ENCODE assay signal across 12 cellular contexts in genomic region chr9:121447341-121447834, GRCh38. TPM values are rescaled to one million over a fixed set of nuclear protein-coding genes. Genes with fewer than 3 reads are reported as not detected.
DNase-seq lines count a peak whose midpoint lies in the region; ATAC-seq and TF ChIP-seq lines count a peak whose summit lies in the region.
"Had no signal": no experiment of that assay in that cellular context is flagged by ENCODE, and none has a peak within 500 bp of the region (broad histone marks: within the 10 kb centered on the region; RNA-seq: fewer than 3 reads in every experiment).

No MANE protein-coding gene starts in this region.

- CTCF ChIA-PET in AG04450 (lab: Charles Lee) = interaction anchor here (1.0 kb wide), 1 partner anchor 16 kb away, joined by 7 read pairs; no protein-coding TSS in a partner anchor

- no peak for TF ChIP-seq CTCF in AG04450 (IDR thresholded peaks at IDR 0.05; ENCODE audit: low read depth, low read length)

- no peaks in the 10 kb centered on the region for H3K36me3 ChIP-seq in SK-N-MC (ENCODE audit: insufficient read depth, low read length)

- peaks cover 71% of the 10 kb centered on the region for H3K27me3 ChIP-seq in AG04450 (ENCODE audit: control insufficient read depth, insufficient read depth, low read length)
- H3K27me3 ChIP-seq: neutrophil had no signal

- H3K9me3 ChIP-seq in AG04450 (ENCODE audit: control insufficient read depth, insufficient read depth, low read length) = no peaks in the 10 kb centered on the region; the same call in 1 of the 2 replicates
- H3K9me3 ChIP-seq in SK-N-MC (ENCODE audit: low read depth, low read length) = no peaks in the 10 kb centered on the region
- H3K9me3 ChIP-seq: neutrophil had no signal

- H3K27ac ChIP-seq in AG04450 (ENCODE audit: low read depth, low read length) (no peak overlapping the region), SK-N-MC (no peak overlapping the region)
- H3K27ac ChIP-seq: neutrophil had no signal

- H3K4me3 ChIP-seq in AG04450 (ENCODE audit: low read depth, low read length) = no peak overlapping the region
- no peak overlapping the region for H3K4me3 ChIP-seq in SK-N-MC

- DNase-seq in AG04450 (ENCODE audit: low read depth, low spot score) (peak; percentile 57), H4 (ENCODE audit: low spot score) (peak; percentile 57), SK-N-MC (ENCODE audit: low read depth, low spot score) (peak; percentile 53), foreskin melanocyte (peak; percentile 19), SIG-M5 treated with dmso at 0.1 percent for 504 hours (lab: John Stamatoyannopoulos, UW; ENCODE audit: unreplicated experiment) (no peak), amygdala (lab: John Stamatoyannopoulos, UW) (no peak)
- DNase-seq: CD4-positive, CD25-positive, alpha-beta regulatory T cell; NCI-H1105 treated with DMSO at 0.1 percent for 48 hours; NCI-H524 had no signal

- H3K9ac ChIP-seq in SK-N-MC (ENCODE audit: insufficient read length) = no peak overlapping the region

- ATAC-seq in GM18519 (IDR thresholded peaks at IDR 0.05; ENCODE audit: low FRiP score, unreplicated experiment) (no peak), HG03025 (IDR thresholded peaks at IDR 0.05; ENCODE audit: low FRiP score, unreplicated experiment) (no peak)

- POLR2A ChIA-PET in AG04450 (lab: Yijun Ruan, JAX) = interaction anchor here (0.8 kb wide), 1 partner anchor 717 kb away, joined by 3 read pairs; no protein-coding TSS in a partner anchor

RNA-seq across cellular contexts. Expression of gene GGTA1, which starts 52.3 kb away (rescaled TPM):
- polyA plus RNA-seq in AG04450 (2011; rRNA removed) = not detected in 2 replicates
- not detected in 2 replicates for polyA minus RNA-seq in AG04450 (2011; rRNA and poly(A)+ RNA removed)
- total RNA-seq in H4 (2014; rRNA removed; shearing (Covaris generic)) = 0.35 TPM in 1 of 2 replicates, not detected in the other
- polyA plus RNA-seq: CD4-positive, CD25-positive, alpha-beta regulatory T cell had no signal

Comparison
In these comparisons a context has a peak if more than half of its experiments do, and no peak if none do; other contexts are left out.
1. DNase-seq: peak in AG04450 (single experiment), H4 (single experiment), SK-N-MC (single experiment) and foreskin melanocyte (single experiment); none in SIG-M5 treated with dmso at 0.1 percent for 504 hours (single experiment) and amygdala (0 of 56).